25 cellular contexts compared by ENCODE assay signal in genomic region chr14:28407931-28408330, GRCh38.
"Had no signal": no experiment of that assay in that cellular context is flagged by ENCODE, and none has a peak within 500 bp of the region (broad histone marks: within the 10 kb centered on the region; RNA-seq: fewer than 3 reads in every experiment).

No MANE protein-coding gene starts in this region.

- H3K4me1 ChIP-seq: breast epithelium, foreskin keratinocyte, heart left ventricle, sigmoid colon, stomach, suprapubic skin, tibial artery, upper lobe of right lung had no signal

- H3K9me3 ChIP-seq: breast epithelium, neutrophil, ovary, sigmoid colon, suprapubic skin, tibial artery, upper lobe of right lung had no signal

- H3K27ac ChIP-seq: breast epithelium, foreskin keratinocyte, heart left ventricle, neutrophil, ovary, sigmoid colon, stomach, suprapubic skin, tibial artery, upper lobe of right lung had no signal

- H3K36me3 ChIP-seq: breast epithelium, heart left ventricle, neutrophil, ovary, sigmoid colon, stomach, suprapubic skin, tibial artery, upper lobe of right lung had no signal

- H3K27me3 ChIP-seq: breast epithelium, foreskin keratinocyte, heart left ventricle, neutrophil, ovary, sigmoid colon, stomach, suprapubic skin, tibial artery, upper lobe of right lung had no signal

- H3K4me3 ChIP-seq: breast epithelium, heart left ventricle, ovary, sigmoid colon, smooth muscle cell, stomach, suprapubic skin, tibial artery, upper lobe of right lung had no signal

- DNase-seq: activated CD4-positive, alpha-beta T cell treated with anti-CD3 and anti-CD28 coated beads for 4 hours; activated CD4-positive, alpha-beta T cell treated with anti-CD3 and anti-CD28 coated beads, Interleukin-2, amount 50 U/mL, for 4 hours; activated CD4-positive, CD25-positive, alpha-beta regulatory T cell; activated naive CD4-positive, alpha-beta T cell; activated T-cell treated with anti-CD3 and anti-CD28 coated beads for 4 hours; activated T-cell treated with anti-CD3 and anti-CD28 coated beads, Interleukin-2, amount 50 U/mL, for 72 hours; central memory CD4-positive, alpha-beta T cell; endodermal cell; foreskin keratinocyte; heart left ventricle; hypothalamus; immature natural killer cell; kidney; natural killer cell; ovary; sigmoid colon; stimulated activated CD4-positive, alpha-beta T cell treated with anti-CD3 and anti-CD28 coated beads, Interleukin-1b, Interleukin-23, amount 100 ng/mL, for 48 hours; stimulated activated naive B cell treated with anti-CD40 and anti-IgM and Interleukin-4, amounts not matched to agents 10 μg/mL and 1 μg/mL and 100 μg/mL, for 72 hours; stomach; tibial artery; upper lobe of right lung had no signal

- H3K4me2 ChIP-seq: smooth muscle cell had no signal
